Comparison of ENCODE assay signal across 8 cellular contexts in the genomic region with DNA sequence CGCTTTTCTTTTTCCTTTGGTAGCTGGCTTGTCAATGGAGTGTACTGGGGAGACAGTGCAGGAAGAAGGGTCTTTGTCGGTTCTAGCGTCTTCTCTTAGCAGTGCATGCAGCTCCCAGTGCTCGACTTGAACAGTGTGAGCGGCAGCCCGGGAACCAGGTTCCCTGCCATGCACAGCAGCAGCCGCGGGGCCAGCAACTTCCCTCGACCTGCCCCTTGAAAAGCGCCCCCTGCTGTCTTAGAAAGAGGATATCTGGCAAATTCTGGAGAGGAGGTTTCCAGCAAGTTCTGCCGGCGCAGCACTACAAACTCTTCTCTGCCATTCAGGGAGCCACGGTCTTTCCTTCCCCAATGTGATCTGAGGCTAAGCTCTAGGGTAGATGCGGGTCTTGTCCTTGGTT.
DNase-seq lines count a peak whose midpoint lies in the region; ATAC-seq and TF ChIP-seq lines count a peak whose summit lies in the region.

No MANE protein-coding gene starts in this region.

- peak; percentile 5 for DNase-seq in GDM1 (lab: John Stamatoyannopoulos, UW)
- peak in 1 of 2 experiments; percentile 2 for DNase-seq in PC-9
- DNase-seq in glutamatergic neuron = peak; percentile 59
- DNase-seq in RWPE1 (ENCODE audit: low spot score) = no peak

- no peak overlapping the region for H3K27ac Mint-ChIP-seq in glutamatergic neuron (ENCODE audit: unreplicated experiment)

- no peaks in the 10 kb centered on the region for H3K4me1 ChIP-seq in PC-9 (replicated peaks; ENCODE audit: insufficient read depth)

- H3K9me2 ChIP-seq in PC-9 (ENCODE audit: insufficient read depth) = no peaks in the 10 kb centered on the region

- intact Hi-C loops in PC-9 (cut with micrococcal nuclease; ENCODE audit: unreplicated experiment) = no loop called here

- no peak overlapping the region for H3K4me2 ChIP-seq in PC-9

- H3K36me3 ChIP-seq in PC-9 (ENCODE audit: low read depth) = no peaks in the 10 kb centered on the region

- H3F3A ChIP-seq in PC-9 (ENCODE audit: insufficient read depth, low read depth) = no peaks in the 10 kb centered on the region

- no peaks in the 10 kb centered on the region for H3K36me3 Mint-ChIP-seq in glutamatergic neuron (ENCODE audit: unreplicated experiment)

- H3K4me3 Mint-ChIP-seq in glutamatergic neuron (ENCODE audit: unreplicated experiment) = no peak overlapping the region

- no peak for ATAC-seq in GM18511 (IDR thresholded peaks at IDR 0.05; ENCODE audit: unreplicated experiment)
- ATAC-seq in HG03097 (IDR thresholded peaks at IDR 0.05; ENCODE audit: low FRiP score, unreplicated experiment) = no peak
- no peak for ATAC-seq in GM18520 (IDR thresholded peaks at IDR 0.05; ENCODE audit: unreplicated experiment)

- H3K4me1 Mint-ChIP-seq in glutamatergic neuron (ENCODE audit: low read depth, unreplicated experiment) = no peaks in the 10 kb centered on the region

- peaks cover 2% of the 10 kb centered on the region for H3K27me3 Mint-ChIP-seq in glutamatergic neuron (ENCODE audit: unreplicated experiment)

- no peak overlapping the region for H2AFZ ChIP-seq in PC-9

- TF ChIP-seq CTCF in 22Rv1 (IDR thresholded peaks at IDR 0.05) (peak; percentile 70), PC-9 (conservative IDR thresholded peaks at IDR 0.05) (peak; percentile 29; the same call in 1 of the 2 replicates), glutamatergic neuron (IDR thresholded peaks at IDR 0.05; ENCODE audit: partially characterized antibody, unreplicated experiment) (peak; percentile 61), RWPE1 (conservative IDR thresholded peaks at IDR 0.05; ENCODE audit: low read depth) (no peak)

- H3K79me2 ChIP-seq in PC-9 (ENCODE audit: low read depth) = no peaks in the 10 kb centered on the region

- no TSS peak for BruUV-seq in PC-9 (replicated peaks; lab: Mats Ljungman, UMichigan)

- CTCF ChIA-PET in PC-9 (lab: Charles Lee) (interaction anchor here (0.5 kb wide), 1 partner anchor 1027 kb away, joined by 11 read pairs; no protein-coding TSS in a partner anchor), RWPE1 (lab: Yijun Ruan, JAX) (interaction anchor here (0.9 to 1.2 kb wide), 2 partner anchors 9 to 10 kb away, joined by 3 read pairs; no protein-coding TSS in a partner anchor)

- no peaks in the 10 kb centered on the region for H3K9me3 Mint-ChIP-seq in glutamatergic neuron (ENCODE audit: unreplicated experiment)

- H3K27ac ChIP-seq in 22Rv1 (no peak overlapping the region), PC-9 (no peak overlapping the region), RWPE1 (no peak overlapping the region)

- H3K9me3 ChIP-seq in PC-9 (ENCODE audit: insufficient read depth, low read depth) = no peaks in the 10 kb centered on the region

- no peaks in the 10 kb centered on the region for H4K20me1 ChIP-seq in PC-9 (ENCODE audit: insufficient read depth)

- H3K27me3 ChIP-seq in PC-9 (ENCODE audit: insufficient read depth, low read depth) = no peaks in the 10 kb centered on the region

- H3K4me3 ChIP-seq in PC-9 = no peak overlapping the region

- POLR2A ChIA-PET in PC-9 (lab: Charles Lee; ENCODE audit: unreplicated experiment) (no interaction called here), RWPE1 (lab: Yijun Ruan, JAX; ENCODE audit: low non-redundant PET) (no interaction called here)
